ENCODE assay signal across 10 cellular contexts in the genomic region with DNA sequence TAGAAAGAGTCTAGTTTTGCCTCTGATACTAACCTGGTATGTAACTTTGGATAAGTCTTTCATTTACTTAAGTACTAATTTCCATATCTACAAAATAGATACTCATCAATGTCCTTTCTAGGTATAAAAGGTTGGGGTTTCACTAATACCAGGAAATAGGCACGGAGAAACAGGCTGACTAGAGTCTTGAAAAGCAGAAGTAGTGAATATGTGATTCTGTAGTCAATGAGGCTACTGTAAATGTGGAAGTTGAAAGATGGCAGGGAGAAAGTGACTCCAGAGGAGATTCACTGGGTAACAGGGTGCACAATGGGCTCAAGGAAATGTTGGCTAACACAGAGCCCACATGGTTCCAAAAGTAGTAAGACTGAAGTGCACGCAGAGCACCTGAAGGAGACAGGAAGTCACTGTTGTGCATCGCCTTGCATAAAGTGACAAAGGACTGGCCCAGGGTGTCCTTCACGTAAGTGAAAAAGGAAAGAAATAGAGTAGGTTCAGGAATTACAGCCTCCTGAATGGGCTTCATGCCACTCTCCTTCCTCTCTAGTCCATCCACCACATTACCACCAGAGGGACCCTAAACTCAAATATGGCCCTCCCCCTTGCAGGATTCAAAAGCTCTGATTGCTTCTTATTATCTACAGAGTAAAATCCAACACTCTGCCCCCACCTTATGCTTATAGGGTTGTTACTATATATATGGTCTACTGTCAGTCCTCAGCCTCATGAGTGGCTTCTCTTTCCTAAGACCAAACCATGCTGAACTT.
DNase-seq lines count a peak whose midpoint lies in the region; ATAC-seq lines count a peak whose summit lies in the region.
"Had no signal": no experiment of that assay in that cellular context is flagged by ENCODE, and none has a peak within 500 bp of the region (broad histone marks: within the 10 kb centered on the region; RNA-seq: fewer than 3 reads in every experiment).

No MANE protein-coding gene starts in this region.

- ATAC-seq in HG03432 (IDR thresholded peaks at IDR 0.05; ENCODE audit: unreplicated experiment) (peak; percentile 51), GM21619 (IDR thresholded peaks at IDR 0.05; ENCODE audit: unreplicated experiment) (no peak), GM18861 (IDR thresholded peaks at IDR 0.05; ENCODE audit: unreplicated experiment) (no peak)
- peak; percentile 55 for ATAC-seq in stimulated activated memory B cell treated with anti-CD40 and anti-IgM and Interleukin-4, amounts not matched to agents 10 μg/mL and 1 μg/mL and 100 μg/mL, for 72 hours

- no peaks in the 10 kb centered on the region for H3K4me1 Mint-ChIP-seq in activated naive CD4-positive, alpha-beta T cell treated with anti-CD3 and anti-CD28 coated beads for 36 hours (ENCODE audit: low read depth)
- H3K4me1 Mint-ChIP-seq in stimulated activated memory B cell treated with anti-CD40 and anti-IgM and Interleukin-4, amounts not matched to agents 10 μg/mL and 1 μg/mL and 100 μg/mL, for 72 hours = no peaks in the 10 kb centered on the region

- CTCF ChIA-PET in activated naive CD4-positive, alpha-beta T cell treated with anti-CD3 and anti-CD28 coated beads for 36 hours (lab: Charles Lee) = interaction anchor here (0.7 to 1.4 kb wide), 9 partner anchors 9 to 341 kb away, joined by 3 to 16 read pairs (median 4); no protein-coding TSS in a partner anchor

- H3K27me3 Mint-ChIP-seq in activated naive CD4-positive, alpha-beta T cell treated with anti-CD3 and anti-CD28 coated beads for 36 hours (ENCODE audit: low read depth) = peaks cover 5% of the 10 kb centered on the region
- H3K27me3 Mint-ChIP-seq in stimulated activated memory B cell treated with anti-CD40 and anti-IgM and Interleukin-4, amounts not matched to agents 10 μg/mL and 1 μg/mL and 100 μg/mL, for 72 hours = peaks cover 18% of the 10 kb centered on the region

- no peak overlapping the region for H3K4me3 Mint-ChIP-seq in activated naive CD4-positive, alpha-beta T cell treated with anti-CD3 and anti-CD28 coated beads for 36 hours
- H3K4me3 Mint-ChIP-seq in stimulated activated memory B cell treated with anti-CD40 and anti-IgM and Interleukin-4, amounts not matched to agents 10 μg/mL and 1 μg/mL and 100 μg/mL, for 72 hours = no peak overlapping the region

- intact Hi-C loops in activated naive CD4-positive, alpha-beta T cell treated with anti-CD3 and anti-CD28 coated beads for 36 hours (cut with micrococcal nuclease) = loop anchor here (1.0 to 10.0 kb wide), 4 partner anchors 108 to 360 kb away; no protein-coding TSS in a partner anchor

- no peaks in the 10 kb centered on the region for H3K9me3 Mint-ChIP-seq in activated naive CD4-positive, alpha-beta T cell treated with anti-CD3 and anti-CD28 coated beads for 36 hours
- H3K9me3 Mint-ChIP-seq in stimulated activated memory B cell treated with anti-CD40 and anti-IgM and Interleukin-4, amounts not matched to agents 10 μg/mL and 1 μg/mL and 100 μg/mL, for 72 hours = no peaks in the 10 kb centered on the region
- H3K9me3 Mint-ChIP-seq: activated T-helper 2 cell treated with anti-CD3 and anti-CD28 coated beads, Interferon-gamma antibody, Interleukin-2, Interleukin-4, amounts not matched to agents 10 μg/mL and 5 μg/mL and 100 μg/mL, durations not matched to agents 14 hours and 24 hours and 36 hours had no signal

- H3K36me3 Mint-ChIP-seq in activated naive CD4-positive, alpha-beta T cell treated with anti-CD3 and anti-CD28 coated beads for 36 hours (ENCODE audit: low read depth) = no peaks in the 10 kb centered on the region
- H3K36me3 Mint-ChIP-seq in stimulated activated memory B cell treated with anti-CD40 and anti-IgM and Interleukin-4, amounts not matched to agents 10 μg/mL and 1 μg/mL and 100 μg/mL, for 72 hours = no peaks in the 10 kb centered on the region

- no peak overlapping the region for H3K27ac Mint-ChIP-seq in activated naive CD4-positive, alpha-beta T cell treated with anti-CD3 and anti-CD28 coated beads for 36 hours
- H3K27ac Mint-ChIP-seq in stimulated activated memory B cell treated with anti-CD40 and anti-IgM and Interleukin-4, amounts not matched to agents 10 μg/mL and 1 μg/mL and 100 μg/mL, for 72 hours = no peak overlapping the region
- H3K27ac Mint-ChIP-seq: activated T-helper 2 cell treated with anti-CD3 and anti-CD28 coated beads, Interferon-gamma antibody, Interleukin-2, Interleukin-4, amounts not matched to agents 10 μg/mL and 5 μg/mL and 100 μg/mL, durations not matched to agents 14 hours and 24 hours and 36 hours had no signal

- peak; percentile 16 for DNase-seq in activated naive CD4-positive, alpha-beta T cell treated with anti-CD3 and anti-CD28 coated beads for 36 hours
- DNase-seq in activated naive CD4-positive, alpha-beta T cell (lab: John Stamatoyannopoulos, UW) = no peak
- DNase-seq in SW480 (ENCODE audit: low spot score) = peak; percentile 10
- DNase-seq in amygdala (lab: John Stamatoyannopoulos, UW) = no peak
- DNase-seq: sigmoid colon had no signal

Comparison
In these comparisons a context has a peak if more than half of its experiments do, and no peak if none do; other contexts are left out.
1. DNase-seq: peak in activated naive CD4-positive, alpha-beta T cell treated with anti-CD3 and anti-CD28 coated beads for 36 hours (single experiment) and SW480 (single experiment); none in activated naive CD4-positive, alpha-beta T cell (0 of 4) and amygdala (0 of 56).
2. ATAC-seq: peak in HG03432 (single experiment) and stimulated activated memory B cell treated with anti-CD40 and anti-IgM and Interleukin-4, amounts not matched to agents 10 μg/mL and 1 μg/mL and 100 μg/mL, for 72 hours (single experiment); none in GM21619 (single experiment) and GM18861 (single experiment).